8 cellular contexts compared by ENCODE assay signal in the genomic region with DNA sequence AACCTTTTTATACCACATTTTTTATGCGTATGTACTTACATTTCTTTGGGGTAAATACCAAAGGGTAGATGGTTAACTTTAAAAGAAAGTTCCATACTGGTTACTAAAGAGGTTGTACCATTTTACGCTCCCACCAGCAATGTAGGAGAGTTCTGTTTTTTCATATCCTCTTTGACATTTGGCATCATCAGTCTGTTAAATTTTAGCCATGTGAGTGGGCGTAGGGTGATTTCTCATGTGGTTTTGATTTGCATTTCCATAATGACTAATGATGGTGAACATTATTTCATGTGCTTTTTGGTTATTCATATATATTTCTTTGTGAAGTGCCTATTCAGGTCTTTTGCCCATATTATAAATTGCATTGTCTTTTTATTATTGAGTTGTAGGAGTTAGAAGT.
DNase-seq lines count a peak whose midpoint lies in the region; ATAC-seq lines count a peak whose summit lies in the region.
"Had no signal": no experiment of that assay in that cellular context is flagged by ENCODE, and none has a peak within 500 bp of the region (broad histone marks: within the 10 kb centered on the region; RNA-seq: fewer than 3 reads in every experiment).

No MANE protein-coding gene starts in this region.

- ATAC-seq in GM18907 (IDR thresholded peaks at IDR 0.05; ENCODE audit: unreplicated experiment) (peak; percentile 95), GM21528 (IDR thresholded peaks at IDR 0.05; ENCODE audit: low FRiP score, unreplicated experiment) (peak; percentile 95), HG03159 (IDR thresholded peaks at IDR 0.05; ENCODE audit: unreplicated experiment) (peak; percentile 94)

- peak; percentile 15 for DNase-seq in glomerular visceral epithelial cell (ENCODE audit: extremely low spot score)
- no peak for DNase-seq in NCI-H1694 (lab: John Stamatoyannopoulos, UW)
- no peak for DNase-seq in T-helper 9 cell
- DNase-seq in NCI-H2196 (lab: John Stamatoyannopoulos, UW; ENCODE audit: unreplicated experiment), result no peak
- DNase-seq: NCI-H2081 had no signal
